In genomic region chr6:99347804-99348203, GRCh38 we compare ENCODE assay signal across 22 cellular contexts. TPM values are rescaled to one million over a fixed set of nuclear protein-coding genes. Genes with fewer than 3 reads are reported as not detected.
DNase-seq lines count a peak whose midpoint lies in the region; ATAC-seq and TF ChIP-seq lines count a peak whose summit lies in the region.
"Had no signal": no experiment of that assay in that cellular context is flagged by ENCODE, and none has a peak within 500 bp of the region (broad histone marks: within the 10 kb centered on the region; RNA-seq: fewer than 3 reads in every experiment).

No MANE protein-coding gene starts in this region.

- in situ Hi-C loops in G401 (cut with HindIII; ENCODE audit: low sequenced_read_pairs): no loop called here

- ATAC-seq in left lung: no peak
- ATAC-seq in heart left ventricle: no peak
- ATAC-seq in HG02642 (IDR thresholded peaks at IDR 0.05; ENCODE audit: poor library complexity, unreplicated experiment): no peak
- ATAC-seq: gastrocnemius medialis, left cardiac atrium had no signal

- DNase-seq in G401 (ENCODE audit: low spot score): peak; percentile 46
- DNase-seq in NCI-H69 (lab: John Stamatoyannopoulos, UW): peak; percentile 30
- no peak for DNase-seq in hepatocyte (ENCODE audit: low spot score)
- DNase-seq in left lung: no peak
- no peak for DNase-seq in heart left ventricle
- DNase-seq in SK-N-DZ (ENCODE audit: low spot score): no peak
- DNase-seq: activated CD8-positive, alpha-beta memory T cell treated with anti-CD3 and anti-CD28 coated beads for 24 hours; activated naive CD4-positive, alpha-beta T cell treated with anti-CD3 and anti-CD28 coated beads, Interleukin-2, amount 50 U/mL, for 16 hours; activated T-cell treated with anti-CD3 and anti-CD28 coated beads, Interleukin-2, amount 50 U/mL, for 48 hours; aorta; cerebellar nuclear complex; effector CD4-positive, alpha-beta T cell; gastrocnemius medialis; left cardiac atrium; midbrain; NCI-H1930; RPMI8226; SW 1271 had no signal

- H3K79me2 ChIP-seq in hepatocyte: no peaks in the 10 kb centered on the region

- no peaks in the 10 kb centered on the region for H3K36me3 ChIP-seq in hepatocyte (replicated peaks; ENCODE audit: insufficient read depth, low read depth)
- H3K36me3 ChIP-seq in neuron (ENCODE audit: insufficient read depth, low read length): no peaks in the 10 kb centered on the region
- no peaks in the 10 kb centered on the region for H3K36me3 ChIP-seq in left lung
- no peaks in the 10 kb centered on the region for H3K36me3 ChIP-seq in heart left ventricle
- H3K36me3 ChIP-seq: gastrocnemius medialis had no signal

- H3K9me3 ChIP-seq in hepatocyte (ENCODE audit: low read depth) (no peaks in the 10 kb centered on the region), neuron (ENCODE audit: low read length) (no peaks in the 10 kb centered on the region), left lung (no peaks in the 10 kb centered on the region), heart left ventricle (no peaks in the 10 kb centered on the region)
- H3K9me3 ChIP-seq: gastrocnemius medialis had no signal

- H3K4me1 ChIP-seq in hepatocyte (ENCODE audit: insufficient read depth): no peaks in the 10 kb centered on the region
- peaks cover 29% of the 10 kb centered on the region for H3K4me1 ChIP-seq in neuron (ENCODE audit: insufficient read depth, low read length)
- peaks cover 0 to 5% of the 10 kb centered on the region in 2 donors for H3K4me1 ChIP-seq in left lung
- peaks cover 0 to 16% (median 4%) of the 10 kb centered on the region in 12 donors for H3K4me1 ChIP-seq in heart left ventricle

- H3K27ac ChIP-seq in hepatocyte: no peak overlapping the region
- no peak overlapping the region for H3K27ac ChIP-seq in left lung
- H3K27ac ChIP-seq in heart left ventricle: peak overlapping the region in 1 of 12 donors; percentile 89
- H3K27ac ChIP-seq: C4-2B, gastrocnemius medialis, KMS-11 had no signal

- WGBS in hepatocyte (ENCODE audit: low lambda C conversion rate, missing lambda C conversion rate): 55% methylated on average over 1 of the region's 1 CpG
- 62 to 79% (median 69%) methylated on average over 1 of the region's 1 CpG for WGBS in heart left ventricle, 4 donors

- no peak for TF ChIP-seq CTCF in hepatocyte (IDR thresholded peaks at IDR 0.05; ENCODE audit: poor library complexity)
- no peak for TF ChIP-seq CTCF in left lung (IDR thresholded peaks at IDR 0.05)
- no peak for TF ChIP-seq CTCF in heart left ventricle (IDR thresholded peaks at IDR 0.05)

- no peak overlapping the region for H3K4me3 ChIP-seq in hepatocyte
- H3K4me3 ChIP-seq in neuron (ENCODE audit: low read length): peak overlapping the region; percentile 99
- H3K4me3 ChIP-seq in left lung: no peak overlapping the region
- H3K4me3 ChIP-seq in heart left ventricle: no peak overlapping the region
- H3K4me3 ChIP-seq: gastrocnemius medialis had no signal

- TF ChIP-seq POLR2A in heart left ventricle (IDR thresholded peaks at IDR 0.05): no peak

- H3K9me2 ChIP-seq in hepatocyte (replicated peaks; ENCODE audit: insufficient read depth): no peaks in the 10 kb centered on the region

- peak overlapping the region; percentile 83 for H3K4me2 ChIP-seq in hepatocyte
- H3K4me2 ChIP-seq: KMS-11 had no signal

- H2AFZ ChIP-seq in hepatocyte (no peak overlapping the region), neuron (ENCODE audit: low read depth, low read length) (no peak overlapping the region)

- intact Hi-C loops in left lung (cut with DNase I) (loop anchor here in 1 of 2 donors (10.0 kb wide), 1 partner anchor 397 kb away; no protein-coding TSS in a partner anchor), heart left ventricle (cut with DNase I) (no loop called here)

- H4K20me1 ChIP-seq in hepatocyte (ENCODE audit: insufficient read depth, poor library complexity, severe bottlenecking): no peaks in the 10 kb centered on the region

- H3K27me3 ChIP-seq in hepatocyte (no peaks in the 10 kb centered on the region), neuron (ENCODE audit: insufficient read depth, low read length) (peaks cover 7% of the 10 kb centered on the region), left lung (peaks cover 5 to 72% of the 10 kb centered on the region in 2 donors), heart left ventricle (peaks cover under 1 to 51% (median 12%) of the 10 kb centered on the region in 9 donors)

RNA-seq across cellular contexts. Expression of gene FAXC, which starts 1.7 kb away (rescaled TPM):
- 0.71 and 2.3 TPM in 2 replicates for total RNA-seq in G401 (2014; rRNA removed; shearing (Covaris generic))
- total RNA-seq in hepatocyte: 5.3 and 8.9 TPM in 2 replicates
- 6.5 and 8.3 TPM in 2 replicates for polyA plus RNA-seq in hepatocyte
- 10 to 100 TPM in 1 of 2 donors, 1 to 10 TPM in 1; 5.2 to 12.4 TPM for total RNA-seq in left lung
- 1 to 10 TPM in 1 of 9 donors, under 1 TPM in 5, not detected in 3; 0.16 to 3.2 (median 0.51) TPM for total RNA-seq in heart left ventricle
- under 1 TPM; under 0.01 to 0.88 TPM for polyA plus RNA-seq in heart left ventricle
- polyA plus RNA-seq in SK-N-DZ (2014; cell fraction: cytosol; rRNA removed): 47.7 and 49.8 TPM in 2 replicates
- polyA plus RNA-seq in SK-N-DZ (2014; cell fraction: nucleus; rRNA removed): 37.5 and 38.1 TPM in 2 replicates

RNA-seq across cellular contexts. Expression of gene COQ3, which starts 46.2 kb away (rescaled TPM):
- total RNA-seq in G401 (2014; rRNA removed; shearing (Covaris generic)): 10.5 and 14.0 TPM in 2 replicates
- total RNA-seq in hepatocyte (5.7 and 5.9 TPM in 2 replicates), left lung (1 to 10 TPM; 3.3 to 8.6 TPM), heart left ventricle (10 to 100 TPM in 8 of 9 donors, 1 to 10 TPM in 1; 9.5 to 39.1 (median 26.3) TPM)
- polyA plus RNA-seq in hepatocyte (4.7 and 8.2 TPM in 2 replicates), heart left ventricle (10 to 100 TPM; 31.8 to 37.7 TPM)
- 18.8 and 23.1 TPM in 2 replicates for polyA plus RNA-seq in SK-N-DZ (2014; cell fraction: cytosol; rRNA removed)
- polyA plus RNA-seq in SK-N-DZ (2014; cell fraction: nucleus; rRNA removed): 9.9 and 19.2 TPM in 2 replicates

Comparison
In these comparisons a context has a peak if more than half of its experiments do, and no peak if none do; other contexts are left out.
1. DNase-seq: peak in G401 (single experiment) and NCI-H69 (single experiment); none in hepatocyte (single experiment), left lung (0 of 2), heart left ventricle (0 of 5) and SK-N-DZ (single experiment).